Comparison of ENCODE assay signal across 18 cellular contexts in the genomic region with DNA sequence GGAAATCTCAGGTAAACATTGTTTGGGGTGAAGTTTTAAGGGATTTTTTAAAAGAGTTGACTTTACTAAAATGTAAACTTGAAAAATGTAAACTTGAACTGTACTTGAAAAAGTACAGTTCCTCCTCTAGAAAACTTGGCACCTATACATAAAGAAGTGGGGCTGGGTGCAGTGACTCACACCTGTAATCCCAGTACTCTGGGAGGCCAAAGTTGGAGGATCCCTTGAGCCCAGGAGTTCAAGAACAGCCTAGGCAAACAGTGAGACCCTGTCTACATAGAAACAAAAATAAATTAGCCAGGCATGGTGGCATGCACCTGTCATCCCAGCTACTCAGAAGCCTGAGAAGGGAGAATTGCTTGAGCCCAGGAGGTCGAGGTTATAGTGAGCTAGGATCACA.
"Had no signal": no experiment of that assay in that cellular context is flagged by ENCODE, and none has a peak within 500 bp of the region (broad histone marks: within the 10 kb centered on the region; RNA-seq: fewer than 3 reads in every experiment).

No MANE protein-coding gene starts in this region.

- H3K4me3 Mint-ChIP-seq: immature natural killer cell, natural killer cell, neural crest cell had no signal

- FAIRE-seq: endometrium, keratinocyte had no signal

- H3K36me3 Mint-ChIP-seq: immature natural killer cell, natural killer cell had no signal

- H3K27ac Mint-ChIP-seq: immature natural killer cell, natural killer cell had no signal

- H3K4me1 Mint-ChIP-seq: neural crest cell had no signal

- ATAC-seq: gastroesophageal sphincter, natural killer cell, sciatic nerve had no signal

- H3K4me3 ChIP-seq: esophagus muscularis mucosa, gastroesophageal sphincter, left ventricle myocardium inferior, stomach, thoracic aorta, transverse colon had no signal

- DNase-seq: effector memory CD4-positive, alpha-beta T cell; immature natural killer cell; left ventricle myocardium inferior; natural killer cell; posterior cingulate gyrus; stimulated activated CD4-positive, alpha-beta T cell treated with anti-CD3 and anti-CD28 coated beads, Interleukin-2, amount 100 ng/mL, for 24 hours; stimulated activated naive CD4-positive, alpha-beta T cell; stomach; substantia nigra; transverse colon had no signal

- H3K27ac ChIP-seq: epithelial cell of prostate, esophagus muscularis mucosa, gastroesophageal sphincter, left ventricle myocardium inferior, stomach, thoracic aorta, transverse colon had no signal

- H3K9me3 ChIP-seq: esophagus muscularis mucosa, gastroesophageal sphincter, left ventricle myocardium inferior, stomach, thoracic aorta, transverse colon had no signal

- H3K27me3 ChIP-seq: esophagus muscularis mucosa, gastroesophageal sphincter, stomach, transverse colon had no signal

- H3K36me3 ChIP-seq: esophagus muscularis mucosa, gastroesophageal sphincter, left ventricle myocardium inferior, stomach, thoracic aorta, transverse colon had no signal

- H3K9me3 Mint-ChIP-seq: immature natural killer cell, natural killer cell had no signal
